12 cellular contexts compared by ENCODE assay signal in the genomic region with DNA sequence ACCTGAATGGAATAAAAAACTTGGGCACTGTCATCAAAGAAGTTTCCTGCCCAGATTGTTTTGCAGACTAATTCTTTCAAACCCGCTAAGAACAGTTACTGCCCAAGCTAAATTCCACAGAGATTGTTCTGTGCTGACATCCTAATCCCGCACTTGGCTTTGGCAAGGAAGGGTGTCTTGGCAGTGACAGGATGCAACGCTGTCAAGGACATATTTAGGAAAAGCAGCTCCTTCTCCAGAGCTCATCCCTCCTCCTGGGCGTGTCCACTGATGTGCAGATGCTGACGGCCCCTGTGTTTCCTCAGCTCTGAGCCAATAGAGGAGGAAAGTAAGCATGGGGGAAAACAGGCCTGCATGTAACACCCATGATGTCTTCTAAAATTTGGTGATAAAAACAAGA.
DNase-seq lines count a peak whose midpoint lies in the region; ATAC-seq and TF ChIP-seq lines count a peak whose summit lies in the region.
"Had no signal": no experiment of that assay in that cellular context is flagged by ENCODE, and none has a peak within 500 bp of the region (broad histone marks: within the 10 kb centered on the region; RNA-seq: fewer than 3 reads in every experiment).

No MANE protein-coding gene starts in this region.

- H3K27me3 Mint-ChIP-seq in activated T-cell treated with anti-CD3 and anti-CD28 coated beads, Interleukin-2, amount 50 U/mL, for 24 hours = no peaks in the 10 kb centered on the region
- H3K27me3 Mint-ChIP-seq: activated T-helper 17 cell treated with anti-CD3 and anti-CD28 coated beads, Interleukin-2, amount 50 U/mL, for 72 hours had no signal

- H3K27ac ChIP-seq in RWPE2 (ENCODE audit: poor library complexity, severe bottlenecking) = no peak overlapping the region
- peak overlapping the region in 2 of 4 donors; percentile 81 to 85 for H3K27ac ChIP-seq in gastroesophageal sphincter
- H3K27ac ChIP-seq in psoas muscle = peak overlapping the region; percentile 53

- WGBS in gastroesophageal sphincter (ENCODE audit: low coverage in 1 of 2), 2 donors = 0 to 12% methylated on average over 1 to 5 of the region's 5 CpGs
- WGBS in psoas muscle, 3 donors = 9 to 16% (median 13%) methylated on average over 5 of the region's 5 CpGs

- H3K4me1 ChIP-seq in RWPE2 (ENCODE audit: insufficient read depth, poor library complexity, severe bottlenecking) (no peaks in the 10 kb centered on the region), gastroesophageal sphincter (peaks cover 6 to 23% (median 21%) of the 10 kb centered on the region in 3 donors), psoas muscle (peaks cover 51% of the 10 kb centered on the region)

- ATAC-seq in RWPE2 (ENCODE audit: low read depth) (peak; percentile 29; the same call in 1 of the 3 replicates), gastroesophageal sphincter (peak; percentile 93), psoas muscle (peak; percentile 74 to 86 (median 80)), HG03139 (IDR thresholded peaks at IDR 0.05; ENCODE audit: unreplicated experiment) (no peak)
- ATAC-seq: activated T-helper 17 cell treated with anti-CD3 and anti-CD28 coated beads, Interleukin-2, amount 50 U/mL, for 72 hours had no signal

- H3K9me3 ChIP-seq in RWPE2 (ENCODE audit: severe bottlenecking) (no peaks in the 10 kb centered on the region), gastroesophageal sphincter (no peaks in the 10 kb centered on the region), psoas muscle (no peaks in the 10 kb centered on the region)
- H3K9me3 ChIP-seq: BLaER1 treated with 17β-estradiol and CSF1 and Interleukin-3, amounts not matched to agents 10 nM and 100 nM had no signal

- H3K4me3 Mint-ChIP-seq in activated T-cell treated with anti-CD3 and anti-CD28 coated beads, Interleukin-2, amount 50 U/mL, for 24 hours = no peak overlapping the region
- H3K4me3 Mint-ChIP-seq: activated T-helper 17 cell treated with anti-CD3 and anti-CD28 coated beads, Interleukin-2, amount 50 U/mL, for 72 hours had no signal

- intact Hi-C loops in psoas muscle (cut with DNase I) = no loop called here

- no peak for TF ChIP-seq EP300 in gastroesophageal sphincter (IDR thresholded peaks at IDR 0.05)

- H3K4me3 ChIP-seq in RWPE2 (ENCODE audit: severe bottlenecking) (no peak overlapping the region), gastroesophageal sphincter (no peak overlapping the region), psoas muscle (no peak overlapping the region)
- H3K4me3 ChIP-seq: BLaER1 treated with 17β-estradiol and CSF1 and Interleukin-3, amounts not matched to agents 10 nM and 100 nM had no signal

- H3K9me3 Mint-ChIP-seq in activated T-cell treated with anti-CD3 and anti-CD28 coated beads, Interleukin-2, amount 50 U/mL, for 24 hours = no peaks in the 10 kb centered on the region
- H3K9me3 Mint-ChIP-seq: activated T-helper 17 cell treated with anti-CD3 and anti-CD28 coated beads, Interleukin-2, amount 50 U/mL, for 72 hours had no signal

- H3K27me3 ChIP-seq in RWPE2 (ENCODE audit: insufficient read depth, poor library complexity, severe bottlenecking) (no peaks in the 10 kb centered on the region), gastroesophageal sphincter (no peaks in the 10 kb centered on the region), psoas muscle (ENCODE audit: insufficient read depth in 3 of 3, low read length in 2 of 3) (no peaks in the 10 kb centered on the region)
- H3K27me3 ChIP-seq: BLaER1 treated with 17β-estradiol and CSF1 and Interleukin-3, amounts not matched to agents 10 nM and 100 nM had no signal

- H3K36me3 ChIP-seq in RWPE2 (ENCODE audit: low read depth) (no peaks in the 10 kb centered on the region), gastroesophageal sphincter (no peaks in the 10 kb centered on the region), psoas muscle (ENCODE audit: insufficient read depth in 1 of 2, low read depth in 1 of 2) (no peaks in the 10 kb centered on the region)

- TF ChIP-seq CTCF in RWPE2 (IDR thresholded peaks at IDR 0.05; ENCODE audit: poor library complexity, severe bottlenecking) = no peak
- TF ChIP-seq CTCF in gastroesophageal sphincter (IDR thresholded peaks at IDR 0.05) = no peak
- TF ChIP-seq CTCF in psoas muscle (IDR thresholded peaks at IDR 0.05) = no peak

- no peaks in the 10 kb centered on the region for H3K36me3 Mint-ChIP-seq in activated T-cell treated with anti-CD3 and anti-CD28 coated beads, Interleukin-2, amount 50 U/mL, for 24 hours (ENCODE audit: low read depth)

- H3K4me1 Mint-ChIP-seq in activated T-cell treated with anti-CD3 and anti-CD28 coated beads, Interleukin-2, amount 50 U/mL, for 24 hours (ENCODE audit: low read depth) = no peaks in the 10 kb centered on the region

- no peak overlapping the region for H3K27ac Mint-ChIP-seq in activated T-cell treated with anti-CD3 and anti-CD28 coated beads, Interleukin-2, amount 50 U/mL, for 24 hours
- H3K27ac Mint-ChIP-seq: activated T-helper 17 cell treated with anti-CD3 and anti-CD28 coated beads, Interleukin-2, amount 50 U/mL, for 72 hours had no signal

- TF ChIP-seq POLR2A in gastroesophageal sphincter (IDR thresholded peaks at IDR 0.05) = no peak

- DNase-seq in AG08396 (ENCODE audit: low spot score) = peak; percentile 84
- no peak for DNase-seq in RWPE2 (ENCODE audit: low spot score)
- peak; percentile 53 to 71 for DNase-seq in psoas muscle
- no peak for DNase-seq in stimulated activated CD4-positive, alpha-beta T cell treated with anti-CD3 and anti-CD28 coated beads, Interleukin-4, amount 100 ng/mL, for 24 hours
- no peak for DNase-seq in activated T-cell treated with anti-CD3 and anti-CD28 coated beads, Interleukin-2, amount 50 U/mL, for 24 hours
- DNase-seq in NCI-H1436 treated with DMSO at 0.1 percent for 48 hours (lab: John Stamatoyannopoulos, UW) = no peak
- DNase-seq: stimulated activated CD4-positive, alpha-beta T cell treated with anti-CD3 and anti-CD28 coated beads, Interleukin-12 subunit alpha, Interleukin-12 subunit beta, amount 100 ng/mL, for 4 hours; stimulated activated CD8-positive, alpha-beta memory T cell treated with anti-CD3 and anti-CD28 coated beads, Interleukin-4, amount 100 ng/mL, for 48 hours had no signal

Comparison
In these comparisons a context has a peak if more than half of its experiments do, and no peak if none do; other contexts are left out.
1. DNase-seq: peak in AG08396 (single experiment) and psoas muscle (2 of 2); none in RWPE2 (single experiment), stimulated activated CD4-positive, alpha-beta T cell treated with anti-CD3 and anti-CD28 coated beads, Interleukin-4, amount 100 ng/mL, for 24 hours (single experiment), activated T-cell treated with anti-CD3 and anti-CD28 coated beads, Interleukin-2, amount 50 U/mL, for 24 hours (single experiment) and NCI-H1436 treated with DMSO at 0.1 percent for 48 hours (single experiment).